In genomic region chr6:15242503-15242902, GRCh38 we compare ENCODE assay signal across 28 cellular contexts.
"Had no signal": no experiment of that assay in that cellular context is flagged by ENCODE, and none has a peak within 500 bp of the region (broad histone marks: within the 10 kb centered on the region; RNA-seq: fewer than 3 reads in every experiment).

No MANE protein-coding gene starts in this region.

- H3K27ac ChIP-seq: body of pancreas, cardiac muscle cell, epithelial cell of prostate, left lung, parathyroid adenoma, suprapubic skin had no signal

- H3K36me3 ChIP-seq: cardiac muscle cell, heart right ventricle, left lung, stomach, suprapubic skin, tibial nerve had no signal

- H3K4me3 ChIP-seq: body of pancreas, cardiac muscle cell, heart right ventricle, left lung, lung, stomach, suprapubic skin, tibial nerve had no signal

- FAIRE-seq: small intestine, urothelium cell line had no signal

- H3K9me3 ChIP-seq: body of pancreas, heart right ventricle, left lung, stomach, suprapubic skin, tibial nerve had no signal

- ATAC-seq: activated CD4-positive, alpha-beta T cell treated with anti-CD3 and anti-CD28 coated beads for 36 hours; activated T-cell treated with anti-CD3 and anti-CD28 coated beads, Interleukin-2, amount 50 U/mL, for 4 hours; body of pancreas; heart right ventricle; left lung; naive thymus-derived CD8-positive, alpha-beta T cell; sciatic nerve; stimulated activated effector memory CD8-positive, alpha-beta T cell treated with anti-CD3 and anti-CD28 coated beads, Interleukin-12 subunit alpha, Interleukin-12 subunit beta, amount 100 ng/mL, for 72 hours had no signal

- H3K9ac ChIP-seq: parathyroid adenoma had no signal

- H3K36me3 Mint-ChIP-seq: immature natural killer cell; naive thymus-derived CD8-positive, alpha-beta T cell had no signal

- H3K27ac Mint-ChIP-seq: activated B cell treated with CpG ODN at 0.5 μM for 24 hours; activated CD4-positive, alpha-beta T cell treated with anti-CD3 and anti-CD28 coated beads for 36 hours; activated naive CD4-positive, alpha-beta T cell treated with anti-CD3 and anti-CD28 coated beads, Interleukin-2, amount 10 ng/mL, durations not matched to agents 7 days and 5 days; stimulated activated effector memory CD8-positive, alpha-beta T cell treated with anti-CD3 and anti-CD28 coated beads, Interleukin-12 subunit alpha, Interleukin-12 subunit beta, amount 100 ng/mL, for 72 hours had no signal

- H3K4me1 ChIP-seq: parathyroid adenoma had no signal

- H3K9me3 Mint-ChIP-seq: activated B cell treated with CpG ODN at 0.5 μM for 24 hours; activated naive CD4-positive, alpha-beta T cell treated with anti-CD3 and anti-CD28 coated beads, Interleukin-2, amount 10 ng/mL, durations not matched to agents 7 days and 5 days; activated T-cell treated with anti-CD3 and anti-CD28 coated beads, Interleukin-2, amount 50 U/mL, for 4 hours; immature natural killer cell; naive thymus-derived CD8-positive, alpha-beta T cell; stimulated activated effector memory CD8-positive, alpha-beta T cell treated with anti-CD3 and anti-CD28 coated beads, Interleukin-12 subunit alpha, Interleukin-12 subunit beta, amount 100 ng/mL, for 72 hours; T-helper 1 cell treated with Interleukin-12 subunit alpha and Interleukin-12 subunit beta and Interleukin-4 antibody, amounts not matched to agents 30 μg/mL and 1 μg/mL, for 36 hours had no signal

- H3K4me3 Mint-ChIP-seq: activated T-cell treated with anti-CD3 and anti-CD28 coated beads, Interleukin-2, amount 50 U/mL, for 4 hours; stimulated activated effector memory CD8-positive, alpha-beta T cell treated with anti-CD3 and anti-CD28 coated beads, Interleukin-12 subunit alpha, Interleukin-12 subunit beta, amount 100 ng/mL, for 72 hours had no signal

- DNase-seq: activated B cell treated with CpG ODN at 0.5 μM for 24 hours; activated CD4-positive, alpha-beta T cell treated with anti-CD3 and anti-CD28 coated beads for 36 hours; activated CD4-positive, alpha-beta T cell treated with anti-CD3 and anti-CD28 coated beads, Interleukin-2, amount 50 U/mL, for 4 hours; activated CD8-positive, alpha-beta memory T cell treated with anti-CD3 and anti-CD28 coated beads for 24 hours; activated CD8-positive, alpha-beta memory T cell treated with anti-CD3 and anti-CD28 coated beads, Interleukin-2, amount 50 U/mL, for 48 hours; activated effector memory CD4-positive, alpha-beta T cell treated with Interleukin-2 at 50 U/mL for 16 hours; activated naive CD4-positive, alpha-beta T cell treated with anti-CD3 and anti-CD28 coated beads, Interleukin-2, amount 10 ng/mL, durations not matched to agents 7 days and 5 days; activated T-cell treated with anti-CD3 and anti-CD28 coated beads, Interleukin-2, amount 50 U/mL, for 4 hours; body of pancreas; cortex of kidney; heart right ventricle; immature natural killer cell; left lung; naive thymus-derived CD8-positive, alpha-beta T cell; small intestine; stimulated activated CD4-positive, alpha-beta T cell treated with anti-CD3 and anti-CD28 coated beads, Interleukin-2, amount 100 ng/mL, for 24 hours; stomach; T1000 had no signal

- H3K27me3 ChIP-seq: body of pancreas, cardiac muscle cell, heart right ventricle, left lung, stomach, suprapubic skin, tibial nerve had no signal

- H2AFZ ChIP-seq: parathyroid adenoma had no signal

- H3K27me3 Mint-ChIP-seq: activated B cell treated with CpG ODN at 0.5 μM for 24 hours; activated CD4-positive, alpha-beta T cell treated with anti-CD3 and anti-CD28 coated beads for 36 hours; naive thymus-derived CD8-positive, alpha-beta T cell had no signal
